Comparison of ENCODE assay signal across 19 cellular contexts in genomic region chr18:37489998-37490397, GRCh38.
DNase-seq lines count a peak whose midpoint lies in the region; FAIRE-seq and TF ChIP-seq lines count a peak whose summit lies in the region.
"Had no signal": no experiment of that assay in that cellular context is flagged by ENCODE, and none has a peak within 500 bp of the region (broad histone marks: within the 10 kb centered on the region; RNA-seq: fewer than 3 reads in every experiment).

No MANE protein-coding gene starts in this region.

- WGBS in endodermal cell (ENCODE audit: insufficient coverage in 1 of 2, insufficient read length in 1 of 2), 2 experiments, result 67% methylated on average over 1 of the region's 3 CpGs; no CpG with 5 or more reads in 1 of the 2 experiments
- WGBS in stomach, 5 donors, result 46 to 57% (median 55%) methylated on average over 3 of the region's 3 CpGs

- in situ Hi-C loops in HAP-1 (cut with MboI; ENCODE audit: low sequenced_read_pairs), result loop anchor here (25.0 kb wide), 1 partner anchor 553 kb away; no protein-coding TSS in a partner anchor

- no peak for TF ChIP-seq POLR2A in stomach (IDR thresholded peaks at IDR 0.05)

- no peaks in the 10 kb centered on the region for H3K36me3 Mint-ChIP-seq in endodermal cell (ENCODE audit: low read depth)
- H3K36me3 Mint-ChIP-seq: CD14-positive monocyte; CD4-positive, alpha-beta memory T cell had no signal

- H3K36me3 ChIP-seq in HAP-1 (replicated peaks) (no peaks in the 10 kb centered on the region), iPS-20b (ENCODE audit: insufficient read depth, low read depth, low read length) (no peaks in the 10 kb centered on the region), endodermal cell (ENCODE audit: control insufficient read depth, insufficient read depth, low read length) (no peaks in the 10 kb centered on the region), stomach (no peaks in the 10 kb centered on the region)
- H3K36me3 ChIP-seq: BLaER1 had no signal

- DNase-seq in D721Med (ENCODE audit: insufficient read length, low spot score) (no peak), HAP-1 (ENCODE audit: low spot score in 2 of 2) (peak; percentile 16 to 39), NCI-H69 (lab: John Stamatoyannopoulos, UW) (peak; percentile 72), NCI-H1694 treated with DMSO at 0.1 percent for 48 hours (lab: John Stamatoyannopoulos, UW) (no peak), endodermal cell (no peak), stomach (no peak)
- DNase-seq: 8988T; Calu3; CD4-positive, alpha-beta memory T cell; DMS 273 treated with DMSO at 0.1 percent for 48 hours; DMS53; DND-41; EL; H7 had no signal

- TF ChIP-seq CTCF in D721Med (IDR thresholded peaks at IDR 0.05; ENCODE audit: insufficient read depth, missing control alignments) (no peak), endodermal cell (conservative IDR thresholded peaks at IDR 0.05) (no peak), stomach (IDR thresholded peaks at IDR 0.05) (no peak)

- no peak for TF ChIP-seq EP300 in stomach (IDR thresholded peaks at IDR 0.05)

- H3K27ac Mint-ChIP-seq in endodermal cell, result no peak overlapping the region
- H3K27ac Mint-ChIP-seq: CD14-positive monocyte had no signal

- intact Hi-C loops in stomach (cut with DNase I; ENCODE audit: low total_unique reads), result loop anchor here (10.0 kb wide), 1 partner anchor 55 kb away; no protein-coding TSS in a partner anchor

- 0 out of 2 replicates have a peak overlapping the region, but pooled peaks have one; percentile 11 for H3K9ac ChIP-seq in iPS-20b (ENCODE audit: low read depth, low read length)
- no peak overlapping the region for H3K9ac ChIP-seq in endodermal cell (ENCODE audit: extremely low read depth, low read length, poor library complexity, severe bottlenecking)
- H3K9ac ChIP-seq: BLaER1 had no signal

- H3K27ac ChIP-seq in iPS-20b (ENCODE audit: low read length) (no peak overlapping the region), endodermal cell (ENCODE audit: low read depth, low read length) (no peak overlapping the region), stomach (no peak overlapping the region)
- H3K27ac ChIP-seq: BLaER1 had no signal

- peaks cover 23% of the 10 kb centered on the region for H3K4me1 Mint-ChIP-seq in endodermal cell

- H3K27me3 ChIP-seq in HAP-1 (ENCODE audit: low read depth) (no peaks in the 10 kb centered on the region), iPS-20b (ENCODE audit: insufficient read depth, low read length) (peaks cover 77% of the 10 kb centered on the region), endodermal cell (ENCODE audit: control insufficient read depth, insufficient read depth, low read length, poor library complexity, severe bottlenecking) (peaks cover 33% of the 10 kb centered on the region), stomach (peaks cover 11 to 78% (median 47%) of the 10 kb centered on the region in 3 donors)
- H3K27me3 ChIP-seq: BLaER1 had no signal

- H3K4me3 ChIP-seq in HAP-1 (no peak overlapping the region), iPS-20b (ENCODE audit: low read length) (no peak overlapping the region), endodermal cell (ENCODE audit: low read length) (no peak overlapping the region), stomach (no peak overlapping the region)
- H3K4me3 ChIP-seq: BLaER1, GM12878 had no signal

- H3K4me1 ChIP-seq in HAP-1 (peaks cover 4% of the 10 kb centered on the region; the same call in 1 of the 2 replicates), iPS-20b (ENCODE audit: insufficient read depth, low read length) (peaks cover 35% of the 10 kb centered on the region), endodermal cell (ENCODE audit: control insufficient read depth, insufficient read depth, low read length) (no peaks in the 10 kb centered on the region), stomach (peaks cover 0 to 9% (median 3%) of the 10 kb centered on the region in 4 donors)

- no peak overlapping the region for H3K4me3 Mint-ChIP-seq in endodermal cell
- H3K4me3 Mint-ChIP-seq: CD4-positive, alpha-beta memory T cell had no signal

- H3K27me3 Mint-ChIP-seq in endodermal cell (ENCODE audit: insufficient read depth), result peaks cover 40% of the 10 kb centered on the region

- H3K9me3 ChIP-seq in HAP-1, result no peaks in the 10 kb centered on the region
- H3K9me3 ChIP-seq in iPS-20b (ENCODE audit: insufficient read depth, low read depth, low read length), result no peaks in the 10 kb centered on the region
- H3K9me3 ChIP-seq in endodermal cell (ENCODE audit: control insufficient read depth, low read length), result no peaks in the 10 kb centered on the region
- H3K9me3 ChIP-seq in stomach, result no peaks in the 10 kb centered on the region

- H3K9me3 Mint-ChIP-seq in endodermal cell, result no peaks in the 10 kb centered on the region

- peak; percentile 97 for FAIRE-seq in D721Med (lab: Jason Lieb, UNC)
- FAIRE-seq: GM12878, GM19239 had no signal

Comparison
In these comparisons a context has a peak if more than half of its experiments do, and no peak if none do; other contexts are left out.
1. DNase-seq: peak in HAP-1 (2 of 2) and NCI-H69 (single experiment); none in D721Med (single experiment), NCI-H1694 treated with DMSO at 0.1 percent for 48 hours (single experiment), endodermal cell (single experiment) and stomach (single experiment).